In the genomic region with DNA sequence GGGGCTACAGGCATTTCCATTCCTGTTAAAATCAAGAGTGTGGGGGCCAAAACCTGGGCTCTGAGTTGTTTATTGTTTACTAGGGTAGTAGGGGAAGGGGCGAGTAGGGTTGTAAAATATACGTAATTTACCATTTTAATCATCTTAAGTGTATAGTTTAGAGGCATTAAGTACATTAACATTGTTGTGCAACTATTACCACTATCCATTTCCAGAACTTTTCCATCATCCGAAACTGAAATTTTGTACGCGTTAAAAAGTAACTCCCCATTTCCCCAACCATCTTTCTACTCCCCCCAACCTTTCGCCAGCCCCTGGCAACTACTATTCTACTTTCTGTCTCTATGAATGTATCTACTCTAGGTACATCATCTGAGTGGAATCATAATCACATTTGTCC, we compare ENCODE assay signal across 1 cellular context.
TF ChIP-seq lines count a peak whose summit lies in the region.

No MANE protein-coding gene starts in this region.

TF ChIP-seq in IMR-90, 13 proteins besides CTCF, POLR2A, EP300 and RAD21:
- TF ChIP-seq RCOR1 (IDR thresholded peaks at IDR 0.05; ENCODE audit: insufficient replicate concordance, low read length) (no peak), CEBPB (IDR thresholded peaks at IDR 0.05; ENCODE audit: low read depth, low read length) (peak; percentile 52), BHLHE40 (IDR thresholded peaks at IDR 0.05; ENCODE audit: low read depth, low read length) (no peak), NFE2L2 (IDR thresholded peaks at IDR 0.05; ENCODE audit: low read depth, low read length) (no peak)
